In genomic region chr1:223081181-223081994, GRCh38 we compare ENCODE assay signal across 8 cellular contexts.
DNase-seq lines count a peak whose midpoint lies in the region; ATAC-seq, FAIRE-seq and TF ChIP-seq lines count a peak whose summit lies in the region.

No MANE protein-coding gene starts in this region.

- peaks cover 30% of the 10 kb centered on the region for H3K4me1 ChIP-seq in left ventricle myocardium inferior

- peak; percentile 82 for DNase-seq in GM12891 (ENCODE audit: insufficient read length, low spot score)
- peak; percentile 91 for DNase-seq in NCI-H128 (lab: John Stamatoyannopoulos, UW; ENCODE audit: unreplicated experiment)
- DNase-seq in T-helper 1 cell: peak; percentile 46 to 70 (median 58)
- peak; percentile 81 for DNase-seq in amniotic epithelial cell (ENCODE audit: low read depth)
- peak; percentile 83 for DNase-seq in left ventricle myocardium inferior
- DNase-seq in pulmonary artery endothelial cell (ENCODE audit: low read depth, low spot score): peak; percentile 51
- peak; percentile 93 for DNase-seq in urothelium cell line (ENCODE audit: low spot score)

- peak overlapping the region; percentile 56 for H3K4me3 ChIP-seq in left ventricle myocardium inferior

- TF ChIP-seq POLR2A in GM12891 (IDR thresholded peaks at IDR 0.05; ENCODE audit: low read depth, low read length): no peak

- FAIRE-seq in GM12891 (lab: Jason Lieb, UNC): peak; percentile 72
- FAIRE-seq in urothelium cell line (lab: Jason Lieb, UNC): peak; percentile 37

- peak overlapping the region; percentile 77 for H3K27ac ChIP-seq in left ventricle myocardium inferior (replicated peaks)

- peak; percentile 99 for TF ChIP-seq CTCF in left ventricle myocardium inferior (IDR thresholded peaks at IDR 0.05; ENCODE audit: borderline replicate concordance)

- H3K36me3 ChIP-seq in left ventricle myocardium inferior: no peaks in the 10 kb centered on the region

- intact Hi-C loops in left ventricle myocardium inferior (cut with micrococcal nuclease): loop anchor here (5.0 kb wide), 1 partner anchor 289 kb away; no protein-coding TSS in a partner anchor

- no peaks in the 10 kb centered on the region for H3K9me3 ChIP-seq in left ventricle myocardium inferior (replicated peaks)

- ATAC-seq in HG02840 (IDR thresholded peaks at IDR 0.05; ENCODE audit: low FRiP score, unreplicated experiment): peak; percentile 89

- no peaks in the 10 kb centered on the region for H3K27me3 ChIP-seq in left ventricle myocardium inferior (ENCODE audit: low read depth)

TF ChIP-seq in GM12891, 5 proteins besides CTCF, POLR2A, EP300 and RAD21:
- TF ChIP-seq PAX5 (IDR thresholded peaks at IDR 0.05; ENCODE audit: insufficient read depth, low read length, severe bottlenecking) (no peak), TAF1 (IDR thresholded peaks at IDR 0.05; ENCODE audit: low read depth, low read length) (no peak), POLR2AphosphoS5 (IDR thresholded peaks at IDR 0.05; ENCODE audit: low read depth, low read length) (no peak), SPI1 (IDR thresholded peaks at IDR 0.05; ENCODE audit: low read depth, low read length) (no peak), POU2F2 (IDR thresholded peaks at IDR 0.05; ENCODE audit: low read depth, low read length) (no peak)

Comparison
In these comparisons a context has a peak if more than half of its experiments do, and no peak if none do; other contexts are left out.
1. Peak in every context shown above with its lines: DNase-seq, ATAC-seq, H3K4me3 ChIP-seq and H3K27ac ChIP-seq.